In the genomic region with DNA sequence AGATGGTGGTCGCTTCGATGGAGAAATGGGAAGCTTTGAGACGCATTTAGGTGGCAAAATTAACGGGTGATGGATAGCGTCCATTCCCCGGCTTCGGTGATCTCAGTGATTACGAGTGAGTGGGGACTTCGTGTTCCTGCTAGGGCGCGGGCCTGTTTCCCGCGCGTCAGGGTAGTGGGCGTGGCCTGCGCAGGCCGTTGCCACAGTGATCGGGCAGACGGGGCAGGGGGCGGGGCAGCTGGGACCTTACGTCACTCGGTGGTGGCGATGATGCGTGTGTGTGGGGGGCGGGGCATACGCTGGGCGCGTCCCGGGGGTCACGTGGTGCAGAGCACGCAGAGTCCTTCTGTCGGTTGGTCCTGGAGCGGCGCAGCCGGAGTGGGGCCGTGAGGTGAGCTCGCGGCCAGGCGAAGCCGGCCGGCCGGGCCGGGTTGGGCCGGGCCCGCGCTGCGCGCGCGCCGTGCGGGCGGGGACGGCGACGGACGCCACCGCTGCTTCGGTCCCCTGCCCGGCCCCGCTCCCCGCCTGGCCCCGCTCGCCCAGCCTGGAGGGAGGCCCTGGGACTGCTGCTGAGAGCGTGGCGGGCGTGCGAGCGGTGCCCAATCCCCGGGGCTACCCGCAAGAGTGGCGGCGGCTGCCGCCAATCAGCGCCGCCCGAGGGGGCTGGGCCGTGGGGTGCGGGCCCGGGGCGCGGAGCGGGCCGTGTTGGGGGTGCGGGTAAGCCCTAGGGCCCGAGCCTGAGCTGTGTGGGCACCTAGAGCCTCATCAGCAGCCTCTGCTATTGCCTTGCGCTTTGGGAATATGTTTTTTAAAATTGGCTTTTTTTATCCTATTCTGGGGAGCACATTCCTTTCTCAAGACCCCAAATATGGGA, we compare ENCODE assay signal across 8 cellular contexts. TPM values are rescaled to one million over a fixed set of nuclear protein-coding genes. Genes with fewer than 3 reads are reported as not detected.
DNase-seq lines count a peak whose midpoint lies in the region; ATAC-seq and TF ChIP-seq lines count a peak whose summit lies in the region.

A gene (plus strand): TSS at position 327 of the 874 bp plus-strand sequence. CDS start 29,508 bp downstream, outside the sequence.

- H3K36me3 ChIP-seq in psoas muscle (ENCODE audit: insufficient read depth in 1 of 2, low read depth in 1 of 2), result peaks cover 0 to 11% of the 10 kb centered on the region in 2 donors
- no peaks in the 10 kb centered on the region for H3K36me3 ChIP-seq in urinary bladder (ENCODE audit: insufficient read depth)

- H3K4me1 ChIP-seq in psoas muscle (peaks cover 57% of the 10 kb centered on the region), urinary bladder (ENCODE audit: insufficient read depth) (no peaks in the 10 kb centered on the region)

- TF ChIP-seq CTCF in psoas muscle (IDR thresholded peaks at IDR 0.05), result no peak

- H3K9me3 ChIP-seq in psoas muscle, result no peaks in the 10 kb centered on the region

- H3K4me3 ChIP-seq in psoas muscle, result peak within 1 kb of the TSS; percentile 90
- peak within 1 kb of the TSS; percentile 80 for H3K4me3 ChIP-seq in urinary bladder (ENCODE audit: low read depth, low read length)

- ATAC-seq in GM18502 (IDR thresholded peaks at IDR 0.05; ENCODE audit: poor library complexity, unreplicated experiment), result peak; percentile 85
- peak; percentile 68 for ATAC-seq in HG02943 (IDR thresholded peaks at IDR 0.05; ENCODE audit: low read depth, unreplicated experiment)
- ATAC-seq in left ventricle myocardium superior, result peak; percentile 86
- ATAC-seq in psoas muscle, result peak; percentile 84 to 90 (median 87)

- 2 to 4% (median 3%) methylated on average over 53 to 87 of the region's 87 CpGs for WGBS in psoas muscle, 3 donors
- WGBS in urinary bladder, result 2% methylated on average over 87 of the region's 87 CpGs

- H3K27me3 ChIP-seq in psoas muscle (ENCODE audit: insufficient read depth in 3 of 3, low read length in 2 of 3), result no peaks in the 10 kb centered on the region

- H3K27ac ChIP-seq in angular gyrus (ENCODE audit: low read depth, low read length) (peak within 1 kb of the TSS; percentile 96), psoas muscle (peak within 1 kb of the TSS; percentile 96), urinary bladder (ENCODE audit: low read depth) (peak within 1 kb of the TSS; percentile 93)

- intact Hi-C loops in left ventricle myocardium superior (cut with micrococcal nuclease), result no loop called here
- intact Hi-C loops in psoas muscle (cut with DNase I), result loop anchor here in 1 of 2 donors (5.0 kb wide), 1 partner anchor 55 kb away; no protein-coding TSS in a partner anchor

- DNase-seq in NCI-H187 treated with DMSO at 0.1 percent for 48 hours (lab: John Stamatoyannopoulos, UW) (peak; percentile 48), T-helper 2 cell (peak; percentile 98 to 100 (median 99)), left ventricle myocardium superior (peak; percentile 100), psoas muscle (peak; percentile 100)

RNA-seq across cellular contexts. Expression of the gene that starts here (rescaled TPM):
- 37.0 TPM for total RNA-seq in left ventricle myocardium superior
- total RNA-seq in psoas muscle, result 10 to 100 TPM; 57.7 to 97.9 (median 68.4) TPM
- polyA plus RNA-seq in psoas muscle, result 10 to 100 TPM; 32.1 to 95.7 (median 58.6) TPM
- 32.5 TPM for total RNA-seq in urinary bladder
- 30.5 TPM for polyA plus RNA-seq in urinary bladder

Comparison
In these comparisons a context has a peak if more than half of its experiments do, and no peak if none do; other contexts are left out.
1. Peak in every context shown above with its lines: DNase-seq, ATAC-seq, H3K4me3 ChIP-seq and H3K27ac ChIP-seq.
2. DNase-seq: peak in every context shown above with its lines; median percentile 100 in left ventricle myocardium superior; 100 in psoas muscle; 99 in T-helper 2 cell; 48 in NCI-H187 treated with DMSO at 0.1 percent for 48 hours.